ENCODE assay signal across 10 cellular contexts in the genomic region with DNA sequence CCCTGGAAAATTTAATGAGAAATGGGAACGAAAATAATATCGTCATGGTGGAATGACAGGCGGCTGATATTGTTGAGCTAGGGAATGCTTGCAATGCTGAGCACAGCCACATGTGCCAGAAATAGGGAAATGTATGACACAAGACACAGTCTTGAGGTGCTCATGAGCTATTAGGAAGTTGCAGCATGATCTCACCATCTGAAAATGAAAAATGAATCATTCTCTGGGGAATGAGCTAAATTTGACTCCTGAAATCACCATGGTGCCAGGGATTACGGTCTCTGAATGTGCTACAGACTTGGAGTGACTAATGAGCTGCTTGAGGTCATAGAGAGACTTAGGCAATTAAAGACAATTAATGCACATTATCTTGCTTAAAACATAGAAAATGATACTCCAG.
A peak's percentile ranks its signal among the peaks of the same experiment; 100 is the strongest.
DNase-seq lines count a peak whose midpoint lies in the region.
"Had no signal": no experiment of that assay in that cellular context is flagged by ENCODE, and none has a peak within 500 bp of the region (broad histone marks: within the 10 kb centered on the region; RNA-seq: fewer than 3 reads in every experiment).

No MANE protein-coding gene starts in this region.

- DNase-seq in NCI-H2196 (lab: John Stamatoyannopoulos, UW; ENCODE audit: unreplicated experiment) (peak; percentile 6), NCI-H2196 treated with DMSO at 0.1 percent for 48 hours (lab: John Stamatoyannopoulos, UW; ENCODE audit: unreplicated experiment) (no peak), RPMI7951 (ENCODE audit: low read depth) (peak; percentile 7), fibroblast of the conjunctiva (ENCODE audit: low read depth) (peak; percentile 62), stromal cell of bone marrow (ENCODE audit: low read depth) (peak; percentile 89), midbrain (lab: John Stamatoyannopoulos, UW) (no peak), DMS79 treated with DMSO at 0.1 percent for 48 hours (lab: John Stamatoyannopoulos, UW) (no peak), SW480 (ENCODE audit: low spot score) (no peak)
- DNase-seq: NCI-H1930; stimulated activated CD4-positive, alpha-beta T cell treated with anti-CD3 and anti-CD28 coated beads, Interleukin-12 subunit alpha, Interleukin-12 subunit beta, amount 100 ng/mL, for 4 hours had no signal

Comparison
In these comparisons a context has a peak if more than half of its experiments do, and no peak if none do; other contexts are left out.
1. DNase-seq: peak in NCI-H2196 (single experiment), RPMI7951 (single experiment), fibroblast of the conjunctiva (single experiment) and stromal cell of bone marrow (single experiment); none in NCI-H2196 treated with DMSO at 0.1 percent for 48 hours (single experiment), midbrain (single experiment), DMS79 treated with DMSO at 0.1 percent for 48 hours (single experiment) and SW480 (single experiment).